Comparison of ENCODE assay signal across 8 cellular contexts in genomic region chr2:9630001-9630749, GRCh38. TPM values are rescaled to one million over a fixed set of nuclear protein-coding genes. Genes with fewer than 3 reads are reported as not detected.
DNase-seq lines count a peak whose midpoint lies in the region; ATAC-seq and TF ChIP-seq lines count a peak whose summit lies in the region.

No MANE protein-coding gene starts in this region.

- H3K4me3 ChIP-seq in Jurkat, Clone E6-1 (ENCODE audit: low read length): peak overlapping the region; percentile 97
- peak overlapping the region; percentile 91 for H3K4me3 ChIP-seq in neural cell (ENCODE audit: low read length)

- no peaks in the 10 kb centered on the region for H3K27me3 Mint-ChIP-seq in activated T-helper 2 cell treated with anti-CD3 and anti-CD28 coated beads, Interferon-gamma antibody, Interleukin-2, Interleukin-4, amounts not matched to agents 10 μg/mL and 5 μg/mL and 100 μg/mL, durations not matched to agents 14 hours and 24 hours and 36 hours (ENCODE audit: low read depth)
- H3K27me3 Mint-ChIP-seq in stimulated activated naive CD8-positive, alpha-beta T cell treated with anti-CD3 and anti-CD28 coated beads, Interleukin-15, amount 100 ng/mL, for 72 hours: peaks cover 10% of the 10 kb centered on the region

- peaks cover 50% of the 10 kb centered on the region for H3K79me2 ChIP-seq in neural cell (replicated peaks; ENCODE audit: insufficient read depth, low read length)

- H3K36me3 ChIP-seq in neural cell (ENCODE audit: insufficient read depth, low read length): peaks cover 5% of the 10 kb centered on the region

- no peak overlapping the region for H2AFZ ChIP-seq in neural cell (ENCODE audit: low read depth, low read length)

- H3K27ac Mint-ChIP-seq in activated T-helper 2 cell treated with anti-CD3 and anti-CD28 coated beads, Interferon-gamma antibody, Interleukin-2, Interleukin-4, amounts not matched to agents 10 μg/mL and 5 μg/mL and 100 μg/mL, durations not matched to agents 14 hours and 24 hours and 36 hours: peak overlapping the region; percentile 93
- peak overlapping the region; percentile 92 to 99 for H3K27ac Mint-ChIP-seq in stimulated activated naive CD8-positive, alpha-beta T cell treated with anti-CD3 and anti-CD28 coated beads, Interleukin-15, amount 100 ng/mL, for 72 hours

- H3K9me3 ChIP-seq in neural cell (ENCODE audit: low read length): no peaks in the 10 kb centered on the region

- H3F3A ChIP-seq in neural cell (ENCODE audit: insufficient read depth, low read length, poor library complexity, severe bottlenecking): peaks cover 7% of the 10 kb centered on the region

- TF ChIP-seq RAD21 in neural cell (conservative IDR thresholded peaks at IDR 0.05): peak; percentile 6

- H3K27ac ChIP-seq in neural cell (ENCODE audit: low read length): peak overlapping the region; percentile 92

- H3K9me3 Mint-ChIP-seq in activated T-helper 2 cell treated with anti-CD3 and anti-CD28 coated beads, Interferon-gamma antibody, Interleukin-2, Interleukin-4, amounts not matched to agents 10 μg/mL and 5 μg/mL and 100 μg/mL, durations not matched to agents 14 hours and 24 hours and 36 hours: no peaks in the 10 kb centered on the region
- peaks cover 0 to 7% of the 10 kb centered on the region in 2 donors for H3K9me3 Mint-ChIP-seq in stimulated activated naive CD8-positive, alpha-beta T cell treated with anti-CD3 and anti-CD28 coated beads, Interleukin-15, amount 100 ng/mL, for 72 hours

- H3K36me3 Mint-ChIP-seq in activated T-helper 2 cell treated with anti-CD3 and anti-CD28 coated beads, Interferon-gamma antibody, Interleukin-2, Interleukin-4, amounts not matched to agents 10 μg/mL and 5 μg/mL and 100 μg/mL, durations not matched to agents 14 hours and 24 hours and 36 hours (ENCODE audit: low read depth): peaks cover 51% of the 10 kb centered on the region

- intact Hi-C loops in activated T-helper 2 cell treated with anti-CD3 and anti-CD28 coated beads, Interferon-gamma antibody, Interleukin-2, Interleukin-4, amounts not matched to agents 10 μg/mL and 5 μg/mL and 100 μg/mL, durations not matched to agents 14 hours and 24 hours and 36 hours (cut with micrococcal nuclease): loop anchor here (1.0 to 2.0 kb wide), 3 partner anchors 22 to 153 kb away; no protein-coding TSS in a partner anchor

- H3K4me1 Mint-ChIP-seq in activated T-helper 2 cell treated with anti-CD3 and anti-CD28 coated beads, Interferon-gamma antibody, Interleukin-2, Interleukin-4, amounts not matched to agents 10 μg/mL and 5 μg/mL and 100 μg/mL, durations not matched to agents 14 hours and 24 hours and 36 hours (ENCODE audit: low read depth): peaks cover 47% of the 10 kb centered on the region
- peaks cover 56% of the 10 kb centered on the region for H3K4me1 Mint-ChIP-seq in stimulated activated naive CD8-positive, alpha-beta T cell treated with anti-CD3 and anti-CD28 coated beads, Interleukin-15, amount 100 ng/mL, for 72 hours

- peak; percentile 62 for DNase-seq in DMS153 (lab: John Stamatoyannopoulos, UW)
- DNase-seq in Jurkat, Clone E6-1 (ENCODE audit: low read depth, low spot score): peak; percentile 47
- DNase-seq in RKO (ENCODE audit: low spot score): peak; percentile 72
- DNase-seq in activated T-helper 2 cell treated with anti-CD3 and anti-CD28 coated beads, Interferon-gamma antibody, Interleukin-2, Interleukin-4, amounts not matched to agents 10 μg/mL and 5 μg/mL and 100 μg/mL, durations not matched to agents 14 hours and 24 hours and 36 hours (ENCODE audit: low spot score): peak; percentile 75
- peak; percentile 49 for DNase-seq in fibroblast of peridontal ligament (ENCODE audit: extremely low read depth)
- peak; percentile 75 to 77 for DNase-seq in stimulated activated naive CD8-positive, alpha-beta T cell treated with anti-CD3 and anti-CD28 coated beads, Interleukin-15, amount 100 ng/mL, for 72 hours

- peak overlapping the region; percentile 93 for H3K9ac ChIP-seq in neural cell (ENCODE audit: low read length)

- peaks cover 48% of the 10 kb centered on the region for H4K20me1 ChIP-seq in neural cell (ENCODE audit: insufficient read depth)

- H3K27me3 ChIP-seq in neural cell (ENCODE audit: insufficient read depth, low read depth, low read length): no peaks in the 10 kb centered on the region

- TF ChIP-seq CTCF in neural cell (IDR thresholded peaks at IDR 0.05; ENCODE audit: poor library complexity, severe bottlenecking): no peak

- no peaks in the 10 kb centered on the region for H3K9me2 ChIP-seq in neural cell (ENCODE audit: insufficient read depth, low read length)

- ATAC-seq in GM21576 (IDR thresholded peaks at IDR 0.05; ENCODE audit: unreplicated experiment): peak; percentile 44
- peak; percentile 65 for ATAC-seq in stimulated activated naive CD8-positive, alpha-beta T cell treated with anti-CD3 and anti-CD28 coated beads, Interleukin-15, amount 100 ng/mL, for 72 hours

- no peak for TF ChIP-seq EP300 in neural cell (conservative IDR thresholded peaks at IDR 0.05; ENCODE audit: poor library complexity, severe bottlenecking)

- H3K4me2 ChIP-seq in neural cell (ENCODE audit: low read length): peak overlapping the region; percentile 91

- H3K4me3 Mint-ChIP-seq in activated T-helper 2 cell treated with anti-CD3 and anti-CD28 coated beads, Interferon-gamma antibody, Interleukin-2, Interleukin-4, amounts not matched to agents 10 μg/mL and 5 μg/mL and 100 μg/mL, durations not matched to agents 14 hours and 24 hours and 36 hours (ENCODE audit: low read depth): peak overlapping the region; percentile 99
- H3K4me3 Mint-ChIP-seq in stimulated activated naive CD8-positive, alpha-beta T cell treated with anti-CD3 and anti-CD28 coated beads, Interleukin-15, amount 100 ng/mL, for 72 hours: peak overlapping the region; percentile 91 to 94

TF ChIP-seq in neural cell, 6 proteins besides CTCF, POLR2A, EP300 and RAD21:
- TF ChIP-seq EZH2 (IDR thresholded peaks at IDR 0.05; ENCODE audit: borderline replicate concordance, insufficient read depth, low read length, poor library complexity, severe bottlenecking) (no peak), SMC3 (conservative IDR thresholded peaks at IDR 0.05; ENCODE audit: poor library complexity) (no peak), TAF1 (IDR thresholded peaks at IDR 0.05; ENCODE audit: low read depth) (no peak), POLR2AphosphoS5 (IDR thresholded peaks at IDR 0.05) (peak; percentile 34), MXI1 (conservative IDR thresholded peaks at IDR 0.05; ENCODE audit: poor library complexity, severe bottlenecking) (peak; percentile 73)
- TF ChIP-seq, protein P1, sequence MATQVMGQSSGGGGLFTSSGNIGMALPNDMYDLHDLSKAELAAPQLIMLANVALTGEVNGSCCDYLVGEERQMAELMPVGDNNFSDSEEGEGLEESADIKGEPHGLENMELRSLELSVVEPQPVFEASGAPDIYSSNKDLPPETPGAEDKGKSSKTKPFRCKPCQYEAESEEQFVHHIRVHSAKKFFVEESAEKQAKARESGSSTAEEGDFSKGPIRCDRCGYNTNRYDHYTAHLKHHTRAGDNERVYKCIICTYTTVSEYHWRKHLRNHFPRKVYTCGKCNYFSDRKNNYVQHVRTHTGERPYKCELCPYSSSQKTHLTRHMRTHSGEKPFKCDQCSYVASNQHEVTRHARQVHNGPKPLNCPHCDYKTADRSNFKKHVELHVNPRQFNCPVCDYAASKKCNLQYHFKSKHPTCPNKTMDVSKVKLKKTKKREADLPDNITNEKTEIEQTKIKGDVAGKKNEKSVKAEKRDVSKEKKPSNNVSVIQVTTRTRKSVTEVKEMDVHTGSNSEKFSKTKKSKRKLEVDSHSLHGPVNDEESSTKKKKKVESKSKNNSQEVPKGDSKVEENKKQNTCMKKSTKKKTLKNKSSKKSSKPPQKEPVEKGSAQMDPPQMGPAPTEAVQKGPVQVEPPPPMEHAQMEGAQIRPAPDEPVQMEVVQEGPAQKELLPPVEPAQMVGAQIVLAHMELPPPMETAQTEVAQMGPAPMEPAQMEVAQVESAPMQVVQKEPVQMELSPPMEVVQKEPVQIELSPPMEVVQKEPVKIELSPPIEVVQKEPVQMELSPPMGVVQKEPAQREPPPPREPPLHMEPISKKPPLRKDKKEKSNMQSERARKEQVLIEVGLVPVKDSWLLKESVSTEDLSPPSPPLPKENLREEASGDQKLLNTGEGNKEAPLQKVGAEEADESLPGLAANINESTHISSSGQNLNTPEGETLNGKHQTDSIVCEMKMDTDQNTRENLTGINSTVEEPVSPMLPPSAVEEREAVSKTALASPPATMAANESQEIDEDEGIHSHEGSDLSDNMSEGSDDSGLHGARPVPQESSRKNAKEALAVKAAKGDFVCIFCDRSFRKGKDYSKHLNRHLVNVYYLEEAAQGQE (IDR thresholded peaks at IDR 0.05; ENCODE audit: borderline replicate concordance): peak; percentile 12

RNA-seq across cellular contexts. Expression of gene YWHAQ, which starts 0.6 kb away (rescaled TPM):
- polyA plus RNA-seq in Jurkat, Clone E6-1 (2012; ENCODE audit: insufficient read depth, insufficient read length): 558 TPM
- total RNA-seq in activated T-helper 2 cell treated with anti-CD3 and anti-CD28 coated beads, Interferon-gamma antibody, Interleukin-2, Interleukin-4, amounts not matched to agents 10 μg/mL and 5 μg/mL and 100 μg/mL, durations not matched to agents 14 hours and 24 hours and 36 hours: 334 and 339 TPM in 2 replicates
- 1,332 and 1,446 TPM in 2 replicates for polyA plus RNA-seq in neural cell
- 1,073 and 1,168 TPM in 2 replicates for polyA minus RNA-seq in neural cell

Comparison
In these comparisons a context has a peak if more than half of its experiments do, and no peak if none do; other contexts are left out.
1. Peak in every context shown above with its lines: DNase-seq, ATAC-seq, H3K4me3 ChIP-seq and H3K27ac ChIP-seq.